ENCODE assay signal across 9 cellular contexts in the genomic region with DNA sequence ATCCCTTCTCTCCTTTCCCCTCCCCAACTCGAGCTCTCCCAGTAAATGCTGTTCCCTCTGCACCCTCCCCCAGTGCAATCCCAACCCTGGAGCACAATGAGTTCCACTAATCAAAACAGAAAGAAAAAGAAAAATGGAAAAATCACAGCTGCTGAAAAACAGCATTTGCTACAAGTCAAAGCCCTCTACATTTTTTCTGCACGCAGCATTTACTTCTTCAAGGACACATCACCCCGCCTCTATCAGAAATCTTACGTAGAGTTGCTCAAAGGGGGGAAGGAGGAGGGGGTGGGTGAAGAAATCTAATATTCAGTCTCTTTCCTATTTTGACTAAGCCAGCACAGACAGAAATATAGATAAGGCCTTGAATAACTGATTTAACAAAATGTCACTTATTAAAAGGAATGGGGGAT. TPM values are rescaled to one million over a fixed set of nuclear protein-coding genes. Genes with fewer than 3 reads are reported as not detected.
DNase-seq lines count a peak whose midpoint lies in the region; ATAC-seq and TF ChIP-seq lines count a peak whose summit lies in the region.
"Had no signal": no experiment of that assay in that cellular context is flagged by ENCODE, and none has a peak within 500 bp of the region (broad histone marks: within the 10 kb centered on the region; RNA-seq: fewer than 3 reads in every experiment).

No MANE protein-coding gene starts in this region.

- peaks cover 47% of the 10 kb centered on the region for H3K4me1 ChIP-seq in mesodermal cell (ENCODE audit: control insufficient read depth, insufficient read depth, low read length, poor library complexity, severe bottlenecking)
- H3K4me1 ChIP-seq in transverse colon = peaks cover 17 to 47% (median 27%) of the 10 kb centered on the region in 4 donors

- no peak for DNase-seq in activated T-cell treated with anti-CD3 and anti-CD28 coated beads, Interleukin-2, amount 50 U/mL, for 24 hours
- no peak for DNase-seq in activated T-cell treated with anti-CD3 and anti-CD28 coated beads, Interleukin-2, amount 50 U/mL, for 48 hours
- no peak for DNase-seq in dorsolateral prefrontal cortex
- no peak for DNase-seq in transverse colon
- no peak for DNase-seq in DMS153 treated with DMSO at 0.1 percent for 48 hours (lab: John Stamatoyannopoulos, UW; ENCODE audit: unreplicated experiment)
- DNase-seq in G401 (ENCODE audit: low spot score) = no peak

- H3K9me3 ChIP-seq in mesodermal cell (ENCODE audit: control insufficient read depth, low read length) (no peaks in the 10 kb centered on the region), transverse colon (no peaks in the 10 kb centered on the region)

- H3K36me3 Mint-ChIP-seq in activated T-cell treated with anti-CD3 and anti-CD28 coated beads, Interleukin-2, amount 50 U/mL, for 24 hours (ENCODE audit: low read depth) = peaks cover 10% of the 10 kb centered on the region

- H3K27ac Mint-ChIP-seq in activated T-cell treated with anti-CD3 and anti-CD28 coated beads, Interleukin-2, amount 50 U/mL, for 24 hours = peak overlapping the region; percentile 81
- H3K27ac Mint-ChIP-seq: B cell had no signal

- intact Hi-C loops in dorsolateral prefrontal cortex (cut with DNase I) = no loop called here
- intact Hi-C loops in transverse colon (cut with DNase I; ENCODE audit: low total_unique reads) = no loop called here

- WGBS in mesodermal cell (ENCODE audit: insufficient coverage in 2 of 2), 2 experiments = no CpG with 5 or more reads among the region's 4 CpGs
- 51% methylated on average over 4 of the region's 4 CpGs for WGBS in transverse colon (ENCODE audit: low coverage in 1 of 2), 2 donors

- no peak for TF ChIP-seq EP300 in transverse colon (IDR thresholded peaks at IDR 0.05; ENCODE audit: low read depth)

- no peak for TF ChIP-seq POLR2A in transverse colon (IDR thresholded peaks at IDR 0.05)

- no peak for TF ChIP-seq CTCF in dorsolateral prefrontal cortex (IDR thresholded peaks at IDR 0.05 in 54 of 56, conservative IDR thresholded peaks at IDR 0.05 in 2 of 56; ENCODE audit: low read depth in 1 of 56, partially characterized antibody in 56 of 56)
- TF ChIP-seq CTCF in transverse colon (IDR thresholded peaks at IDR 0.05) = no peak

- peak overlapping the region in 35 of 59 donors; percentile 1 to 75 (median 50) for H3K27ac ChIP-seq in dorsolateral prefrontal cortex
- peak overlapping the region; percentile 86 for H3K27ac ChIP-seq in mesodermal cell (ENCODE audit: low read depth, low read length, severe bottlenecking)
- H3K27ac ChIP-seq in transverse colon = peak overlapping the region; percentile 71 to 80 (median 78)

- H3K9me3 Mint-ChIP-seq in activated T-cell treated with anti-CD3 and anti-CD28 coated beads, Interleukin-2, amount 50 U/mL, for 24 hours = no peaks in the 10 kb centered on the region

- H3K4me1 Mint-ChIP-seq in activated T-cell treated with anti-CD3 and anti-CD28 coated beads, Interleukin-2, amount 50 U/mL, for 24 hours (ENCODE audit: low read depth) = peaks cover 67% of the 10 kb centered on the region
- H3K4me1 Mint-ChIP-seq: B cell had no signal

- H3K4me3 ChIP-seq in dorsolateral prefrontal cortex (peak overlapping the region in 42 of 59 donors; percentile 1 to 45 (median 23)), mesodermal cell (ENCODE audit: extremely low read depth, insufficient read depth, low read length, poor library complexity, severe bottlenecking) (no peak overlapping the region), transverse colon (peak overlapping the region in 1 of 4 donors; percentile 20)

- no peaks in the 10 kb centered on the region for H3K27me3 Mint-ChIP-seq in activated T-cell treated with anti-CD3 and anti-CD28 coated beads, Interleukin-2, amount 50 U/mL, for 24 hours
- H3K27me3 Mint-ChIP-seq: B cell had no signal

- in situ Hi-C loops in transverse colon (cut with MboI; ENCODE audit: low pct_ligation_motif_present in 1 of 4, low pct_unique_long_range_greater_than_20kb in 1 of 4, low sequenced_read_pairs in 3 of 4) (no loop called here), G401 (cut with HindIII; ENCODE audit: low sequenced_read_pairs) (loop anchor here (5.0 kb wide), 1 partner anchor 96 kb away; no protein-coding TSS in a partner anchor)

- peak overlapping the region; percentile 54 for H3K4me3 Mint-ChIP-seq in activated T-cell treated with anti-CD3 and anti-CD28 coated beads, Interleukin-2, amount 50 U/mL, for 24 hours
- H3K4me3 Mint-ChIP-seq: B cell had no signal

- H3K36me3 ChIP-seq in mesodermal cell (ENCODE audit: control insufficient read depth, insufficient read depth, low read length) (no peaks in the 10 kb centered on the region), transverse colon (no peaks in the 10 kb centered on the region)

- no peaks in the 10 kb centered on the region for H3K27me3 ChIP-seq in dorsolateral prefrontal cortex
- H3K27me3 ChIP-seq in transverse colon = no peaks in the 10 kb centered on the region

- ATAC-seq in GM19397 (IDR thresholded peaks at IDR 0.05; ENCODE audit: unreplicated experiment) = no peak

RNA-seq across cellular contexts. Expression of gene TRERF1, which starts 10.7 kb away (rescaled TPM):
- total RNA-seq in dorsolateral prefrontal cortex (10 to 100 TPM in 105 of 120 experiments, 1 to 10 TPM in 15; 4.2 to 21.8 (median 13.7) TPM), transverse colon (1 to 10 TPM; 2.5 to 8.0 (median 3.4) TPM)
- polyA plus RNA-seq in mesodermal cell (2013, experiment 1 of 2) = 5.0 TPM
- 5.7 TPM for polyA plus RNA-seq in mesodermal cell (2013, experiment 2 of 2)
- 3.3 and 3.8 TPM in 2 replicates for total RNA-seq in G401 (2014; rRNA removed; shearing (Covaris generic))
